8 cellular contexts compared by ENCODE assay signal in genomic region chr6:73722318-73723060, GRCh38. TPM values are rescaled to one million over a fixed set of nuclear protein-coding genes. Genes with fewer than 3 reads are reported as not detected.
A peak's percentile ranks its signal among the peaks of the same experiment; 100 is the strongest.
DNase-seq lines count a peak whose midpoint lies in the region; ATAC-seq and TF ChIP-seq lines count a peak whose summit lies in the region.

No MANE protein-coding gene starts in this region.

- peak overlapping the region in 1 of 2 experiments; percentile 76; a peak in 2 of 4 replicates for H4K8ac ChIP-seq in IMR-90 (ENCODE audit: low read depth in 2 of 2, low read length in 2 of 2)

- BruUV-seq in IMR-90 (replicated peaks; lab: Mats Ljungman, UMichigan): no TSS peak

- CTCF ChIA-PET in IMR-90 (lab: Yijun Ruan, JAX): interaction anchor here (0.6 to 1.6 kb wide), 2 partner anchors 27 to 1487 kb away, joined by 3 to 4 read pairs; no protein-coding TSS in a partner anchor

- peaks cover 10% of the 10 kb centered on the region for H3K9me1 ChIP-seq in IMR-90 (ENCODE audit: insufficient read depth, low read length)

- ATAC-seq in GM21515 (IDR thresholded peaks at IDR 0.05; ENCODE audit: unreplicated experiment) (peak; percentile 46), IMR-90 (ENCODE audit: low read depth) (peak; percentile 95), HG03135 (IDR thresholded peaks at IDR 0.05; ENCODE audit: unreplicated experiment) (no peak)
- ATAC-seq in central memory CD8-positive, alpha-beta T cell (replicated peaks; ENCODE audit: extremely low read depth, poor library complexity, severe bottlenecking): peak; percentile 14

- H3K36me3 ChIP-seq in IMR-90 (ENCODE audit: control insufficient read depth, insufficient read depth, low read length) (no peaks in the 10 kb centered on the region), suprapubic skin (no peaks in the 10 kb centered on the region), BE2C (no peaks in the 10 kb centered on the region)

- H4K91ac ChIP-seq in IMR-90 (ENCODE audit: insufficient read depth, low read depth, low read length): peak overlapping the region; percentile 34

- POLR2A ChIA-PET in IMR-90 (lab: Charles Lee; ENCODE audit: unreplicated experiment): no interaction called here

- peak; percentile 85 for DNase-seq in Daoy (ENCODE audit: low read depth)
- DNase-seq in IMR-90: peak; percentile 93
- DNase-seq in central memory CD8-positive, alpha-beta T cell (ENCODE audit: low spot score in 2 of 2): no peak
- DNase-seq in suprapubic skin (ENCODE audit: low spot score in 2 of 2): no peak
- DNase-seq in GF-D8 (lab: John Stamatoyannopoulos, UW): no peak
- no peak for DNase-seq in BE2C

- peak overlapping the region; percentile 55 for H2AFZ ChIP-seq in IMR-90 (replicated peaks; ENCODE audit: low read length, poor library complexity)

- intact Hi-C loops in IMR-90 (cut with micrococcal nuclease): no loop called here

- H2BK5ac ChIP-seq in IMR-90 (ENCODE audit: low read depth, low read length, poor library complexity, severe bottlenecking): peak overlapping the region; percentile 89

- H3K27me3 Mint-ChIP-seq in central memory CD8-positive, alpha-beta T cell: no peaks in the 10 kb centered on the region

- H3K14ac ChIP-seq in IMR-90 (replicated peaks; ENCODE audit: low read depth, low read length): peak overlapping the region; percentile 97

- H3K4ac ChIP-seq in IMR-90 (ENCODE audit: low read depth, low read length): peak overlapping the region; percentile 96

- H3K9me3 ChIP-seq in IMR-90 (ENCODE audit: control insufficient read depth, insufficient read depth, low read length): no peaks in the 10 kb centered on the region
- no peaks in the 10 kb centered on the region for H3K9me3 ChIP-seq in suprapubic skin
- H3K9me3 ChIP-seq in BE2C: no peaks in the 10 kb centered on the region

- H3K27me3 ChIP-seq in IMR-90 (ENCODE audit: control insufficient read depth, insufficient read depth, low read length): no peaks in the 10 kb centered on the region
- H3K27me3 ChIP-seq in suprapubic skin: no peaks in the 10 kb centered on the region
- H3K27me3 ChIP-seq in BE2C: no peaks in the 10 kb centered on the region

- no peak overlapping the region for H2AK9ac ChIP-seq in IMR-90 (replicated peaks; ENCODE audit: low read depth, low read length, poor library complexity)

- in situ Hi-C loops in IMR-90 (cut with MboI; ENCODE audit: low sequenced_read_pairs): no loop called here

- H3K9ac ChIP-seq in IMR-90 (ENCODE audit: low read depth, low read length): no peak overlapping the region

- no CpG with 5 or more reads among the region's 9 CpGs for WGBS in IMR-90 (ENCODE audit: extremely low coverage in 2 of 2, insufficient read length in 1 of 2), 2 experiments
- 57% methylated on average over 9 of the region's 9 CpGs for WGBS in suprapubic skin

- H2BK20ac ChIP-seq in IMR-90 (ENCODE audit: low read depth, low read length): peak overlapping the region; percentile 95

- no peak overlapping the region for H3K27ac Mint-ChIP-seq in central memory CD8-positive, alpha-beta T cell (ENCODE audit: low read depth)

- H3K4me2 ChIP-seq in IMR-90 (ENCODE audit: low read depth, low read length): peak overlapping the region; percentile 38

- no peak overlapping the region for H3K4me3 Mint-ChIP-seq in central memory CD8-positive, alpha-beta T cell

- no peaks in the 10 kb centered on the region for H4K20me1 ChIP-seq in IMR-90 (ENCODE audit: insufficient read depth, low read length)

- H3K4me3 ChIP-seq in IMR-90 (ENCODE audit: insufficient read depth, low read depth, low read length) (no peak overlapping the region), suprapubic skin (no peak overlapping the region), BE2C (ENCODE audit: low read depth, low read length) (no peak overlapping the region)

- H4K5ac ChIP-seq in IMR-90 (ENCODE audit: low read depth, low read length): peak overlapping the region; percentile 72

- TF ChIP-seq POLR2A in IMR-90 (IDR thresholded peaks at IDR 0.05; ENCODE audit: low read depth, low read length): no peak
- TF ChIP-seq POLR2A in suprapubic skin (IDR thresholded peaks at IDR 0.05): no peak

- peak overlapping the region; percentile 77 for H2AK5ac ChIP-seq in IMR-90 (ENCODE audit: low read depth, low read length)

- H3K23ac ChIP-seq in IMR-90 (ENCODE audit: low read depth, low read length): peak overlapping the region; percentile 95

- no peaks in the 10 kb centered on the region for H3K36me3 Mint-ChIP-seq in central memory CD8-positive, alpha-beta T cell (ENCODE audit: insufficient read depth)

- H3K56ac ChIP-seq in IMR-90 (ENCODE audit: extremely low read depth, insufficient read depth, low read length): no peak overlapping the region; the same call in 1 of the 2 replicates

- TF ChIP-seq CTCF in IMR-90 (conservative IDR thresholded peaks at IDR 0.05; ENCODE audit: low read depth, low read length) (no peak), suprapubic skin (IDR thresholded peaks at IDR 0.05) (no peak), BE2C (IDR thresholded peaks at IDR 0.05; ENCODE audit: low read depth, low read length) (no peak)

- peak overlapping the region; percentile 59; the same call in 1 of the 3 replicates for H2BK15ac ChIP-seq in IMR-90 (ENCODE audit: low read depth, low read length)

- H3K18ac ChIP-seq in IMR-90 (ENCODE audit: low read depth, low read length): peak overlapping the region; percentile 85

- peak overlapping the region; percentile 96 for H2BK120ac ChIP-seq in IMR-90 (ENCODE audit: low read depth, low read length)

- no peak for TF ChIP-seq RAD21 in IMR-90 (IDR thresholded peaks at IDR 0.05; ENCODE audit: low read length)

- H3K4me1 Mint-ChIP-seq in central memory CD8-positive, alpha-beta T cell: no peaks in the 10 kb centered on the region

- H3K4me1 ChIP-seq in IMR-90 (ENCODE audit: control insufficient read depth, insufficient read depth, low read length) (peaks cover 5% of the 10 kb centered on the region), suprapubic skin (peaks cover 13% of the 10 kb centered on the region), BE2C (no peaks in the 10 kb centered on the region)

- peaks cover 6 to 25% of the 10 kb centered on the region in 2 experiments; a peak in 3 of 4 replicates for H3K79me1 ChIP-seq in IMR-90 (ENCODE audit: low read depth in 1 of 2, low read length in 2 of 2)

- no peak for TF ChIP-seq EP300 in suprapubic skin (IDR thresholded peaks at IDR 0.05)

- dilution Hi-C loops in IMR-90 (cut with HindIII; ENCODE audit: low sequenced_read_pairs, unreplicated experiment): no loop called here

- H3K9me3 Mint-ChIP-seq in central memory CD8-positive, alpha-beta T cell: no peaks in the 10 kb centered on the region

- H3K27ac ChIP-seq in IMR-90 (ENCODE audit: insufficient read depth, low read length) (peak overlapping the region; percentile 72), suprapubic skin (peak overlapping the region; percentile 1)

TF ChIP-seq in IMR-90, 13 proteins besides CTCF, POLR2A, EP300 and RAD21:
- 0 out of 2 replicates have a peak, but pooled peaks have one; percentile 22 for TF ChIP-seq CHD1 (IDR thresholded peaks at IDR 0.05; ENCODE audit: low read depth, low read length)
- TF ChIP-seq BHLHE40 (IDR thresholded peaks at IDR 0.05; ENCODE audit: low read depth, low read length): peak; percentile 91
- no peak for TF ChIP-seq SMC3 (IDR thresholded peaks at IDR 0.05; ENCODE audit: low read depth, low read length)
- no peak for TF ChIP-seq RCOR1 (IDR thresholded peaks at IDR 0.05; ENCODE audit: insufficient replicate concordance, low read length)
- no peak for TF ChIP-seq MAFK (IDR thresholded peaks at IDR 0.05; ENCODE audit: low read depth, low read length)
- no peak for TF ChIP-seq CEBPB (IDR thresholded peaks at IDR 0.05; ENCODE audit: low read depth, low read length)
- TF ChIP-seq, protein P1, sequence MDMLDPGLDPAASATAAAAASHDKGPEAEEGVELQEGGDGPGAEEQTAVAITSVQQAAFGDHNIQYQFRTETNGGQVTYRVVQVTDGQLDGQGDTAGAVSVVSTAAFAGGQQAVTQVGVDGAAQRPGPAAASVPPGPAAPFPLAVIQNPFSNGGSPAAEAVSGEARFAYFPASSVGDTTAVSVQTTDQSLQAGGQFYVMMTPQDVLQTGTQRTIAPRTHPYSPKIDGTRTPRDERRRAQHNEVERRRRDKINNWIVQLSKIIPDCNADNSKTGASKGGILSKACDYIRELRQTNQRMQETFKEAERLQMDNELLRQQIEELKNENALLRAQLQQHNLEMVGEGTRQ (IDR thresholded peaks at IDR 0.05; ENCODE audit: low read depth, low read length): no peak
- TF ChIP-seq NFE2L2 (IDR thresholded peaks at IDR 0.05; ENCODE audit: low read depth, low read length): no peak
- TF ChIP-seq MAZ (IDR thresholded peaks at IDR 0.05; ENCODE audit: borderline replicate concordance, low read depth, low read length): no peak
- TF ChIP-seq ELK1 (IDR thresholded peaks at IDR 0.05; ENCODE audit: borderline replicate concordance, low read depth, low read length): no peak
- no peak for TF ChIP-seq FOS (IDR thresholded peaks at IDR 0.05; ENCODE audit: low read depth, low read length)
- TF ChIP-seq MXI1 (IDR thresholded peaks at IDR 0.05; ENCODE audit: borderline replicate concordance, low read depth, low read length): no peak
- TF ChIP-seq RFX5 (IDR thresholded peaks at IDR 0.05; ENCODE audit: low read depth, low read length): no peak

RNA-seq across cellular contexts. Expression of gene CD109, which starts 26.5 kb away (rescaled TPM):
- total RNA-seq in Daoy (2014; rRNA removed; shearing (Covaris generic)): 34.0 and 36.6 TPM in 2 replicates
- total RNA-seq in IMR-90 (2012; rRNA removed) (5.0 and 7.2 TPM in 2 replicates), suprapubic skin (10 to 100 TPM; 27.5 to 48.2 (median 43.1) TPM)
- polyA plus RNA-seq in IMR-90 (2012; rRNA removed): 2.6 and 3.6 TPM in 2 replicates
- 0.88 and 1.2 TPM in 2 replicates for polyA plus RNA-seq in IMR-90 (2012; cell fraction: cytosol; rRNA removed)
- polyA plus RNA-seq in IMR-90 (2012; cell fraction: nucleus; rRNA removed; ENCODE audit: low replicate concordance): 0.77 and 3.6 TPM in 2 replicates
- 0.15 TPM for polyA plus RNA-seq in BE2C (2012; ENCODE audit: insufficient read depth, insufficient read length, low read depth)

Comparison
In these comparisons a context has a peak if more than half of its experiments do, and no peak if none do; other contexts are left out.
1. DNase-seq: peak in Daoy (single experiment) and IMR-90 (single experiment); none in central memory CD8-positive, alpha-beta T cell (0 of 2), suprapubic skin (0 of 2), GF-D8 (single experiment) and BE2C (single experiment).